16 cellular contexts compared by ENCODE assay signal in the genomic region with DNA sequence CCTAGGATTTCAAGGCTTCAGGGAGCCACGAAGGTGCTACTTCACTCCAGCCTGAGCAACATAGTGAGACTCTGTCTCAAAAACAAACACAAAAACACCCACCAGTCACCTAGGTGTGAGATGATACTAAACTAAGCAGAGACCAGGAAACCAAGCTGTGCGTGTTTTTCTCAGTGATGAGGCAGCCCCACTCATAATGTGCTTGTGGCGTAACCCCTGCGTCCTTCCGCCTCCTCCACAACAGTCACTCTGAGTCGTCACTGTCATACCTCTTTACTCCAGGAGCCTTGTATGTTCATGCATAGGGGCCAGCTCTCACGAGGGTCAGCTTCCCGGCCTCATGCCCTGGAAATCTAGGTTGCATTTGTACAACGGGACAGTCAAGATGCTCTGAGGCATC. TPM values are rescaled to one million over a fixed set of nuclear protein-coding genes. Genes with fewer than 3 reads are reported as not detected.
DNase-seq lines count a peak whose midpoint lies in the region; ATAC-seq and TF ChIP-seq lines count a peak whose summit lies in the region.
"Had no signal": no experiment of that assay in that cellular context is flagged by ENCODE, and none has a peak within 500 bp of the region (broad histone marks: within the 10 kb centered on the region; RNA-seq: fewer than 3 reads in every experiment).

No MANE protein-coding gene starts in this region.

- DNase-seq in activated gamma-delta T cell treated with Interleukin-2 at 50 U/mL for 16 hours: peak; percentile 14
- DNase-seq in activated gamma-delta T cell (lab: John Stamatoyannopoulos, UW): no peak
- DNase-seq in T-cell: peak in 30 of 34 experiments; percentile 11 to 59 (median 28)
- peak; percentile 10 for DNase-seq in activated T-helper 9 cell treated with anti-CD3 and anti-CD28 coated beads, Interleukin-2, amount 50 U/mL, for 16 hours (ENCODE audit: low read depth)
- peak; percentile 56 for DNase-seq in stimulated activated CD8-positive, alpha-beta memory T cell treated with anti-CD3 and anti-CD28 coated beads, Interleukin-4, amount 100 ng/mL, for 48 hours
- DNase-seq in A673 (ENCODE audit: low spot score): no peak
- no peak for DNase-seq in NCI-H2107 (lab: John Stamatoyannopoulos, UW)
- DNase-seq: HFFc6, mesendoderm, NCI-H2029 treated with DMSO at 0.1 percent for 48 hours, NCI-H748 treated with DMSO at 0.1 percent for 48 hours, T1000 had no signal

- BruUV-seq in A673 (replicated peaks; lab: Mats Ljungman, UMichigan): no TSS peak

- H3K27me3 Mint-ChIP-seq in T-cell: no peaks in the 10 kb centered on the region
- H3K27me3 Mint-ChIP-seq: activated naive CD4-positive, alpha-beta T cell treated with anti-CD3 and anti-CD28 coated beads, Interleukin-2, amount 50 U/mL, for 24 hours had no signal

- no peaks in the 10 kb centered on the region for H3K36me3 ChIP-seq in A673 (ENCODE audit: insufficient read depth, low read length, poor library complexity, severe bottlenecking)
- H3K36me3 ChIP-seq: gastroesophageal sphincter, tibial artery had no signal

- no peak overlapping the region for H3K4me3 ChIP-seq in A673 (ENCODE audit: low read depth, low read length, poor library complexity, severe bottlenecking)
- H3K4me3 ChIP-seq: gastroesophageal sphincter, tibial artery had no signal

- no peaks in the 10 kb centered on the region for H3K27me3 ChIP-seq in A673 (replicated peaks; ENCODE audit: insufficient read depth, low read depth, low read length, poor library complexity)
- H3K27me3 ChIP-seq: gastroesophageal sphincter, tibial artery had no signal

- no peaks in the 10 kb centered on the region for H3K4me1 ChIP-seq in A673 (ENCODE audit: insufficient read depth, low read length, poor library complexity, severe bottlenecking)
- H3K4me1 ChIP-seq: tibial artery had no signal

- intact Hi-C loops in A673 (cut with micrococcal nuclease; ENCODE audit: unreplicated experiment): no loop called here

- CTCF ChIA-PET in T-cell (lab: Charles Lee): no interaction called here
- CTCF ChIA-PET in A673 (lab: Charles Lee): no interaction called here

- no peak for TF ChIP-seq CTCF in A673 (conservative IDR thresholded peaks at IDR 0.05; ENCODE audit: low read depth, low read length)

- H3K27ac Mint-ChIP-seq in T-cell: peak overlapping the region; percentile 23 to 80
- H3K27ac Mint-ChIP-seq: activated naive CD4-positive, alpha-beta T cell treated with anti-CD3 and anti-CD28 coated beads, Interleukin-2, amount 50 U/mL, for 24 hours; HFFc6 had no signal

- no peaks in the 10 kb centered on the region for H3K36me3 Mint-ChIP-seq in T-cell
- H3K36me3 Mint-ChIP-seq: activated naive CD4-positive, alpha-beta T cell treated with anti-CD3 and anti-CD28 coated beads, Interleukin-2, amount 50 U/mL, for 24 hours had no signal

- H3K9me3 Mint-ChIP-seq in T-cell: no peaks in the 10 kb centered on the region
- H3K9me3 Mint-ChIP-seq: activated naive CD4-positive, alpha-beta T cell treated with anti-CD3 and anti-CD28 coated beads, Interleukin-2, amount 50 U/mL, for 24 hours; HFFc6 had no signal

- H3K9me3 ChIP-seq in A673 (ENCODE audit: low read depth, low read length, poor library complexity, severe bottlenecking): no peaks in the 10 kb centered on the region
- H3K9me3 ChIP-seq: gastroesophageal sphincter, tibial artery had no signal

- peaks cover 0 to 5% (median 4%) of the 10 kb centered on the region in 3 donors for H3K4me1 Mint-ChIP-seq in T-cell

- no peak overlapping the region for H3K4me3 Mint-ChIP-seq in T-cell
- H3K4me3 Mint-ChIP-seq: activated naive CD4-positive, alpha-beta T cell treated with anti-CD3 and anti-CD28 coated beads, Interleukin-2, amount 50 U/mL, for 24 hours; HFFc6 had no signal

- no peak overlapping the region for H3K27ac ChIP-seq in A673 (ENCODE audit: low read depth, low read length, poor library complexity, severe bottlenecking)
- H3K27ac ChIP-seq: gastroesophageal sphincter, tibial artery had no signal

- POLR2A ChIA-PET in T-cell (lab: Charles Lee): interaction anchor here in 1 of 2 donors (0.5 kb wide), 1 partner anchor 21 kb away, joined by 4 read pairs; no protein-coding TSS in a partner anchor
- POLR2A ChIA-PET in A673 (lab: Charles Lee; ENCODE audit: low non-redundant PET): no interaction called here

- ATAC-seq in T-cell (replicated peaks in 1 of 4) (peak; percentile 50 to 84 (median 66)), GM21367 (IDR thresholded peaks at IDR 0.05; ENCODE audit: unreplicated experiment) (no peak)
- ATAC-seq: gastroesophageal sphincter had no signal

RNA-seq across cellular contexts. Expression of a gene that starts 31.1 kb away (rescaled TPM):
- total RNA-seq in T-cell (under 1 TPM in 4 of 5 donors, not detected in 1; 0.10 to 0.66 (median 0.31) TPM), A673 (2021) (1.9 and 2.1 TPM in 2 replicates)

Comparison
In these comparisons a context has a peak if more than half of its experiments do, and no peak if none do; other contexts are left out.
1. DNase-seq: peak in activated gamma-delta T cell treated with Interleukin-2 at 50 U/mL for 16 hours (single experiment), T-cell (30 of 34), activated T-helper 9 cell treated with anti-CD3 and anti-CD28 coated beads, Interleukin-2, amount 50 U/mL, for 16 hours (single experiment) and stimulated activated CD8-positive, alpha-beta memory T cell treated with anti-CD3 and anti-CD28 coated beads, Interleukin-4, amount 100 ng/mL, for 48 hours (single experiment); none in activated gamma-delta T cell (single experiment), A673 (single experiment) and NCI-H2107 (single experiment).